Comparison of ENCODE assay signal across 1 cellular context in the genomic region with DNA sequence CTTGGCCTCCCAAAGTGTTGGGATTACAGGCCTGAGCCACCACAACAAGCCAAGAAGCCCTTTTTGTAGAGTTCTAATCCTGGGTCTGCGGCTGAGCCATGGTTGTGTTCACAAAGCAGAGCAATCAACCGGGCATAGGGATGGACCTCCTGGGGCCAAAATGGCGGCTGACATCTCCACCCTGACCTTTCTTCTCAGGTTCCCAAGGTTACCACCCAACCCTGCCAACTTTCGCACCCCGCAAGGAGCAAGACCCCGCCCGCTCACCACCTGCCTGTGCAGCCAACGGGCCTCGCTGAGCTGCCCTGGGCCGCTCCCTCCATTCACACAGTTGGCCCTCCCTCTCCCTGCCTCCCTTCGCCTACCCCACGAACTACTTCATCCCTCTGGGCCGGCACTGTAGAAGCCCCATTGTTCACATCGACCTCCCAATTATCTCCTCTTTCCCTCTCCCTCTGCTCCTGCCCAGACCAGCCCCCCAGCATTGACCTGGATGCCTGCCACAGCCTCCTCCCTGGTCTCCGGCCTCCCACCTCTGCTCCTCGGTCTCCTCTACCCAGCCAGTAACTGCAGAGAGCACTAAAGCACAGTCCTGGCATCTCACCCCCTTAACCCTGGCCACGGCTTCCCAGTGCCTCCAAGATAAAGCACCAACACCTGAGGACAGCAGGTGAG.
TF ChIP-seq lines count a peak whose summit lies in the region.

No MANE protein-coding gene starts in this region.

TF ChIP-seq in K562, 482 proteins besides CTCF, POLR2A, EP300 and RAD21 (continued from another document):
- TF ChIP-seq, protein P1, sequence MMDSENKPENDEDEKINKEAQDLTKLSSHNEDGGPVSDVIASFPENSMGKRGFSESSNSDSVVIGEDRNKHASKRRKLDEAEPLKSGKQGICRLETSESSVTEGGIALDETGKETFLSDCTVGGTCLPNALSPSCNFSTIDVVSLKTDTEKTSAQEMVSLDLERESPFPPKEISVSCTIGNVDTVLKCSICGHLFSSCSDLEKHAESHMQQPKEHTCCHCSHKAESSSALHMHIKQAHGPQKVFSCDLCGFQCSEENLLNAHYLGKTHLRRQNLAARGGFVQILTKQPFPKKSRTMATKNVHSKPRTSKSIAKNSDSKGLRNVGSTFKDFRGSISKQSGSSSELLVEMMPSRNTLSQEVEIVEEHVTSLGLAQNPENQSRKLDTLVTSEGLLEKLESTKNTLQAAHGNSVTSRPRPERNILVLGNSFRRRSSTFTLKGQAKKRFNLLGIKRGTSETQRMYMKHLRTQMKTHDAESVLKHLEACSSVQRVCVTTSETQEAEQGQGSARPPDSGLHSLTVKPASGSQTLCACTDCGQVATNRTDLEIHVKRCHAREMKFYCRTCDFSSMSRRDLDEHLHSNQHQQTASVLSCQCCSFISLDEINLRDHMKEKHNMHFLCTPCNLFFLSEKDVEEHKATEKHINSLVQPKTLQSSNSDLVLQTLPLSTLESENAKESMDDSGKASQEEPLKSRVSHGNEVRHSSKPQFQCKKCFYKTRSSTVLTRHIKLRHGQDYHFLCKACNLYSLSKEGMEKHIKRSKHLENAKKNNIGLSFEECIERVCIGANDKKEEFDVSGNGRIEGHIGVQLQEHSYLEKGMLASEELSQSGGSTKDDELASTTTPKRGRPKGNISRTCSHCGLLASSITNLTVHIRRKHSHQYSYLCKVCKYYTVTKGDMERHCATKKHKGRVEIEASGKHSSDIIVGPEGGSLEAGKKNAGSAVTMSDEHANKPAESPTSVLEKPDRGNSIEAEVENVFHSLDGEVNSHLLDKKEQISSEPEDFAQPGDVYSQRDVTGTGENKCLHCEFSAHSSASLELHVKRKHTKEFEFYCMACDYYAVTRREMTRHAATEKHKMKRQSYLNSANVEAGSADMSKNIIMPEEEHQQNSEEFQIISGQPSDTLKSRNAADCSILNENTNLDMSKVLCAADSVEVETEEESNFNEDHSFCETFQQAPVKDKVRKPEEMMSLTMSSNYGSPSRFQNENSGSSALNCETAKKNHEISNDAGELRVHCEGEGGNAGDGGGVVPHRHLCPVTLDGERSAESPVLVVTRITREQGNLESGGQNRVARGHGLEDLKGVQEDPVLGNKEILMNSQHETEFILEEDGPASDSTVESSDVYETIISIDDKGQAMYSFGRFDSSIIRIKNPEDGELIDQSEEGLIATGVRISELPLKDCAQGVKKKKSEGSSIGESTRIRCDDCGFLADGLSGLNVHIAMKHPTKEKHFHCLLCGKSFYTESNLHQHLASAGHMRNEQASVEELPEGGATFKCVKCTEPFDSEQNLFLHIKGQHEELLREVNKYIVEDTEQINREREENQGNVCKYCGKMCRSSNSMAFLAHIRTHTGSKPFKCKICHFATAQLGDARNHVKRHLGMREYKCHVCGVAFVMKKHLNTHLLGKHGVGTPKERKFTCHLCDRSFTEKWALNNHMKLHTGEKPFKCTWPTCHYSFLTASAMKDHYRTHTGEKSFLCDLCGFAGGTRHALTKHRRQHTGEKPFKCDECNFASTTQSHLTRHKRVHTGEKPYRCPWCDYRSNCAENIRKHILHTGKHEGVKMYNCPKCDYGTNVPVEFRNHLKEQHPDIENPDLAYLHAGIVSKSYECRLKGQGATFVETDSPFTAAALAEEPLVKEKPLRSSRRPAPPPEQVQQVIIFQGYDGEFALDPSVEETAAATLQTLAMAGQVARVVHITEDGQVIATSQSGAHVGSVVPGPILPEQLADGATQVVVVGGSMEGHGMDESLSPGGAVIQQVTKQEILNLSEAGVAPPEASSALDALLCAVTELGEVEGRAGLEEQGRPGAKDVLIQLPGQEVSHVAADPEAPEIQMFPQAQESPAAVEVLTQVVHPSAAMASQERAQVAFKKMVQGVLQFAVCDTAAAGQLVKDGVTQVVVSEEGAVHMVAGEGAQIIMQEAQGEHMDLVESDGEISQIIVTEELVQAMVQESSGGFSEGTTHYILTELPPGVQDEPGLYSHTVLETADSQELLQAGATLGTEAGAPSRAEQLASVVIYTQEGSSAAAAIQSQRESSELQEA (IDR thresholded peaks at IDR 0.05; ENCODE audit: low read depth): 0 out of 2 replicates have a peak, but pooled peaks have one; percentile 22
- TF ChIP-seq KAT2B (IDR thresholded peaks at IDR 0.05; ENCODE audit: low read depth, low read length) (no peak), KLF16 (IDR thresholded peaks at IDR 0.05) (no peak), TCF7 (IDR thresholded peaks at IDR 0.05; ENCODE audit: borderline replicate concordance) (no peak), SMAD1 (IDR thresholded peaks at IDR 0.05; ENCODE audit: low read depth, low read length, partially characterized antibody) (peak; percentile 18), HDAC3 (IDR thresholded peaks at IDR 0.05; ENCODE audit: borderline replicate concordance, partially characterized antibody) (no peak), PHF21A (IDR thresholded peaks at IDR 0.05; ENCODE audit: borderline replicate concordance, low read depth) (no peak), PCBP1 (IDR thresholded peaks at IDR 0.05; ENCODE audit: low read depth, low read length, poor library complexity, severe bottlenecking) (peak; percentile 58), HDAC8 (tag; IDR thresholded peaks at IDR 0.05) (peak; percentile 93), SMC3 (conservative IDR thresholded peaks at IDR 0.05; ENCODE audit: insufficient read depth, low read depth, low read length) (no peak), ZC3H4 (CRISPR knock-in tag; IDR thresholded peaks at IDR 0.05; ENCODE audit: borderline replicate concordance) (peak; percentile 87; the same call in 1 of the 2 replicates), ESRRA (IDR thresholded peaks at IDR 0.05; ENCODE audit: borderline replicate concordance, low read depth) (0 out of 2 replicates have a peak, but pooled peaks have one; percentile 18), FOXM1 (IDR thresholded peaks at IDR 0.05; ENCODE audit: low read depth) (no peak), FOXM1 (CRISPR knock-in tag; IDR thresholded peaks at IDR 0.05; ENCODE audit: low read depth) (no peak), DPF2 (IDR thresholded peaks at IDR 0.05) (no peak; the same call in 1 of the 2 replicates), ZNF79 (CRISPR knock-in tag; IDR thresholded peaks at IDR 0.05; ENCODE audit: low read depth) (peak; percentile 72; the same call in 1 of the 2 replicates), U2AF2 (optimal IDR thresholded peaks at IDR 0.05; ENCODE audit: low read depth, low read length) (no peak), SLC30A9 (CRISPR knock-in tag; IDR thresholded peaks at IDR 0.05) (no peak), ZNF436 (CRISPR knock-in tag; IDR thresholded peaks at IDR 0.05) (no peak), HDGF (IDR thresholded peaks at IDR 0.05) (peak; percentile 93), NR2C1 (IDR thresholded peaks at IDR 0.05) (0 out of 2 replicates have a peak, but pooled peaks have one; percentile 35), NR2C1 (tag; IDR thresholded peaks at IDR 0.05) (peak; percentile 87)
- TF ChIP-seq, protein P2, sequence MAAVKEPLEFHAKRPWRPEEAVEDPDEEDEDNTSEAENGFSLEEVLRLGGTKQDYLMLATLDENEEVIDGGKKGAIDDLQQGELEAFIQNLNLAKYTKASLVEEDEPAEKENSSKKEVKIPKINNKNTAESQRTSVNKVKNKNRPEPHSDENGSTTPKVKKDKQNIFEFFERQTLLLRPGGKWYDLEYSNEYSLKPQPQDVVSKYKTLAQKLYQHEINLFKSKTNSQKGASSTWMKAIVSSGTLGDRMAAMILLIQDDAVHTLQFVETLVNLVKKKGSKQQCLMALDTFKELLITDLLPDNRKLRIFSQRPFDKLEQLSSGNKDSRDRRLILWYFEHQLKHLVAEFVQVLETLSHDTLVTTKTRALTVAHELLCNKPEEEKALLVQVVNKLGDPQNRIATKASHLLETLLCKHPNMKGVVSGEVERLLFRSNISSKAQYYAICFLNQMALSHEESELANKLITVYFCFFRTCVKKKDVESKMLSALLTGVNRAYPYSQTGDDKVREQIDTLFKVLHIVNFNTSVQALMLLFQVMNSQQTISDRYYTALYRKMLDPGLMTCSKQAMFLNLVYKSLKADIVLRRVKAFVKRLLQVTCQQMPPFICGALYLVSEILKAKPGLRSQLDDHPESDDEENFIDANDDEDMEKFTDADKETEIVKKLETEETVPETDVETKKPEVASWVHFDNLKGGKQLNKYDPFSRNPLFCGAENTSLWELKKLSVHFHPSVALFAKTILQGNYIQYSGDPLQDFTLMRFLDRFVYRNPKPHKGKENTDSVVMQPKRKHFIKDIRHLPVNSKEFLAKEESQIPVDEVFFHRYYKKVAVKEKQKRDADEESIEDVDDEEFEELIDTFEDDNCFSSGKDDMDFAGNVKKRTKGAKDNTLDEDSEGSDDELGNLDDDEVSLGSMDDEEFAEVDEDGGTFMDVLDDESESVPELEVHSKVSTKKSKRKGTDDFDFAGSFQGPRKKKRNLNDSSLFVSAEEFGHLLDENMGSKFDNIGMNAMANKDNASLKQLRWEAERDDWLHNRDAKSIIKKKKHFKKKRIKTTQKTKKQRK (IDR thresholded peaks at IDR 0.05; ENCODE audit: borderline replicate concordance, low read depth, low read length): no peak
- TF ChIP-seq, protein P3, sequence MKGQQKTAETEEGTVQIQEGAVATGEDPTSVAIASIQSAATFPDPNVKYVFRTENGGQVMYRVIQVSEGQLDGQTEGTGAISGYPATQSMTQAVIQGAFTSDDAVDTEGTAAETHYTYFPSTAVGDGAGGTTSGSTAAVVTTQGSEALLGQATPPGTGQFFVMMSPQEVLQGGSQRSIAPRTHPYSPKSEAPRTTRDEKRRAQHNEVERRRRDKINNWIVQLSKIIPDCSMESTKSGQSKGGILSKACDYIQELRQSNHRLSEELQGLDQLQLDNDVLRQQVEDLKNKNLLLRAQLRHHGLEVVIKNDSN (CRISPR knock-in tag; IDR thresholded peaks at IDR 0.05): 0 out of 2 replicates have a peak, but pooled peaks have one; percentile 12
- TF ChIP-seq, protein P4, sequence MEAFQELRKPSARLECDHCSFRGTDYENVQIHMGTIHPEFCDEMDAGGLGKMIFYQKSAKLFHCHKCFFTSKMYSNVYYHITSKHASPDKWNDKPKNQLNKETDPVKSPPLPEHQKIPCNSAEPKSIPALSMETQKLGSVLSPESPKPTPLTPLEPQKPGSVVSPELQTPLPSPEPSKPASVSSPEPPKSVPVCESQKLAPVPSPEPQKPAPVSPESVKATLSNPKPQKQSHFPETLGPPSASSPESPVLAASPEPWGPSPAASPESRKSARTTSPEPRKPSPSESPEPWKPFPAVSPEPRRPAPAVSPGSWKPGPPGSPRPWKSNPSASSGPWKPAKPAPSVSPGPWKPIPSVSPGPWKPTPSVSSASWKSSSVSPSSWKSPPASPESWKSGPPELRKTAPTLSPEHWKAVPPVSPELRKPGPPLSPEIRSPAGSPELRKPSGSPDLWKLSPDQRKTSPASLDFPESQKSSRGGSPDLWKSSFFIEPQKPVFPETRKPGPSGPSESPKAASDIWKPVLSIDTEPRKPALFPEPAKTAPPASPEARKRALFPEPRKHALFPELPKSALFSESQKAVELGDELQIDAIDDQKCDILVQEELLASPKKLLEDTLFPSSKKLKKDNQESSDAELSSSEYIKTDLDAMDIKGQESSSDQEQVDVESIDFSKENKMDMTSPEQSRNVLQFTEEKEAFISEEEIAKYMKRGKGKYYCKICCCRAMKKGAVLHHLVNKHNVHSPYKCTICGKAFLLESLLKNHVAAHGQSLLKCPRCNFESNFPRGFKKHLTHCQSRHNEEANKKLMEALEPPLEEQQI (IDR thresholded peaks at IDR 0.05): no peak
- TF ChIP-seq, protein P5, sequence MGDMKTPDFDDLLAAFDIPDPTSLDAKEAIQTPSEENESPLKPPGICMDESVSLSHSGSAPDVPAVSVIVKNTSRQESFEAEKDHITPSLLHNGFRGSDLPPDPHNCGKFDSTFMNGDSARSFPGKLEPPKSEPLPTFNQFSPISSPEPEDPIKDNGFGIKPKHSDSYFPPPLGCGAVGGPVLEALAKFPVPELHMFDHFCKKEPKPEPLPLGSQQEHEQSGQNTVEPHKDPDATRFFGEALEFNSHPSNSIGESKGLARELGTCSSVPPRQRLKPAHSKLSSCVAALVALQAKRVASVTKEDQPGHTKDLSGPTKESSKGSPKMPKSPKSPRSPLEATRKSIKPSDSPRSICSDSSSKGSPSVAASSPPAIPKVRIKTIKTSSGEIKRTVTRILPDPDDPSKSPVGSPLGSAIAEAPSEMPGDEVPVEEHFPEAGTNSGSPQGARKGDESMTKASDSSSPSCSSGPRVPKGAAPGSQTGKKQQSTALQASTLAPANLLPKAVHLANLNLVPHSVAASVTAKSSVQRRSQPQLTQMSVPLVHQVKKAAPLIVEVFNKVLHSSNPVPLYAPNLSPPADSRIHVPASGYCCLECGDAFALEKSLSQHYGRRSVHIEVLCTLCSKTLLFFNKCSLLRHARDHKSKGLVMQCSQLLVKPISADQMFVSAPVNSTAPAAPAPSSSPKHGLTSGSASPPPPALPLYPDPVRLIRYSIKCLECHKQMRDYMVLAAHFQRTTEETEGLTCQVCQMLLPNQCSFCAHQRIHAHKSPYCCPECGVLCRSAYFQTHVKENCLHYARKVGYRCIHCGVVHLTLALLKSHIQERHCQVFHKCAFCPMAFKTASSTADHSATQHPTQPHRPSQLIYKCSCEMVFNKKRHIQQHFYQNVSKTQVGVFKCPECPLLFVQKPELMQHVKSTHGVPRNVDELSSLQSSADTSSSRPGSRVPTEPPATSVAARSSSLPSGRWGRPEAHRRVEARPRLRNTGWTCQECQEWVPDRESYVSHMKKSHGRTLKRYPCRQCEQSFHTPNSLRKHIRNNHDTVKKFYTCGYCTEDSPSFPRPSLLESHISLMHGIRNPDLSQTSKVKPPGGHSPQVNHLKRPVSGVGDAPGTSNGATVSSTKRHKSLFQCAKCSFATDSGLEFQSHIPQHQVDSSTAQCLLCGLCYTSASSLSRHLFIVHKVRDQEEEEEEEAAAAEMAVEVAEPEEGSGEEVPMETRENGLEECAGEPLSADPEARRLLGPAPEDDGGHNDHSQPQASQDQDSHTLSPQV (IDR thresholded peaks at IDR 0.05): peak; percentile 96
- TF ChIP-seq, protein P6, sequence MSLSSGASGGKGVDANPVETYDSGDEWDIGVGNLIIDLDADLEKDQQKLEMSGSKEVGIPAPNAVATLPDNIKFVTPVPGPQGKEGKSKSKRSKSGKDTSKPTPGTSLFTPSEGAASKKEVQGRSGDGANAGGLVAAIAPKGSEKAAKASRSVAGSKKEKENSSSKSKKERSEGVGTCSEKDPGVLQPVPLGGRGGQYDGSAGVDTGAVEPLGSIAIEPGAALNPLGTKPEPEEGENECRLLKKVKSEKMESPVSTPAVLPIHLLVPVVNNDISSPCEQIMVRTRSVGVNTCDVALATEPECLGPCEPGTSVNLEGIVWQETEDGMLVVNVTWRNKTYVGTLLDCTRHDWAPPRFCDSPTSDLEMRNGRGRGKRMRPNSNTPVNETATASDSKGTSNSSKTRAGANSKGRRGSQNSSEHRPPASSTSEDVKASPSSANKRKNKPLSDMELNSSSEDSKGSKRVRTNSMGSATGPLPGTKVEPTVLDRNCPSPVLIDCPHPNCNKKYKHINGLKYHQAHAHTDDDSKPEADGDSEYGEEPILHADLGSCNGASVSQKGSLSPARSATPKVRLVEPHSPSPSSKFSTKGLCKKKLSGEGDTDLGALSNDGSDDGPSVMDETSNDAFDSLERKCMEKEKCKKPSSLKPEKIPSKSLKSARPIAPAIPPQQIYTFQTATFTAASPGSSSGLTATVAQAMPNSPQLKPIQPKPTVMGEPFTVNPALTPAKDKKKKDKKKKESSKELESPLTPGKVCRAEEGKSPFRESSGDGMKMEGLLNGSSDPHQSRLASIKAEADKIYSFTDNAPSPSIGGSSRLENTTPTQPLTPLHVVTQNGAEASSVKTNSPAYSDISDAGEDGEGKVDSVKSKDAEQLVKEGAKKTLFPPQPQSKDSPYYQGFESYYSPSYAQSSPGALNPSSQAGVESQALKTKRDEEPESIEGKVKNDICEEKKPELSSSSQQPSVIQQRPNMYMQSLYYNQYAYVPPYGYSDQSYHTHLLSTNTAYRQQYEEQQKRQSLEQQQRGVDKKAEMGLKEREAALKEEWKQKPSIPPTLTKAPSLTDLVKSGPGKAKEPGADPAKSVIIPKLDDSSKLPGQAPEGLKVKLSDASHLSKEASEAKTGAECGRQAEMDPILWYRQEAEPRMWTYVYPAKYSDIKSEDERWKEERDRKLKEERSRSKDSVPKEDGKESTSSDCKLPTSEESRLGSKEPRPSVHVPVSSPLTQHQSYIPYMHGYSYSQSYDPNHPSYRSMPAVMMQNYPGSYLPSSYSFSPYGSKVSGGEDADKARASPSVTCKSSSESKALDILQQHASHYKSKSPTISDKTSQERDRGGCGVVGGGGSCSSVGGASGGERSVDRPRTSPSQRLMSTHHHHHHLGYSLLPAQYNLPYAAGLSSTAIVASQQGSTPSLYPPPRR (CRISPR knock-in tag; IDR thresholded peaks at IDR 0.05; ENCODE audit: borderline replicate concordance): no peak
TF ChIP-seq in K562: peak in this region for 143.
